16 cellular contexts compared by ENCODE assay signal in genomic region chr9:112033237-112034215, GRCh38.
A peak's percentile ranks its signal among the peaks of the same experiment; 100 is the strongest.
DNase-seq lines count a peak whose midpoint lies in the region; ATAC-seq, FAIRE-seq and TF ChIP-seq lines count a peak whose summit lies in the region.
"Had no signal": no experiment of that assay in that cellular context is flagged by ENCODE, and none has a peak within 500 bp of the region (broad histone marks: within the 10 kb centered on the region; RNA-seq: fewer than 3 reads in every experiment).

No MANE protein-coding gene starts in this region.

- H3K36me3 ChIP-seq in astrocyte (ENCODE audit: insufficient read depth, low read length) (no peaks in the 10 kb centered on the region), osteoblast (ENCODE audit: insufficient read depth, low read length) (no peaks in the 10 kb centered on the region)
- H3K36me3 ChIP-seq in CD8-positive, alpha-beta T cell (ENCODE audit: insufficient read depth, low read length): no peaks in the 10 kb centered on the region
- H3K36me3 ChIP-seq: sigmoid colon had no signal

- H3K27ac Mint-ChIP-seq in astrocyte (ENCODE audit: unreplicated experiment): no peak overlapping the region
- no peak overlapping the region for H3K27ac Mint-ChIP-seq in CD8-positive, alpha-beta T cell
- H3K27ac Mint-ChIP-seq: WTC11 had no signal

- H3K4me1 Mint-ChIP-seq in astrocyte (ENCODE audit: low read depth, unreplicated experiment): peaks cover 53% of the 10 kb centered on the region
- peaks cover 60% of the 10 kb centered on the region for H3K4me1 Mint-ChIP-seq in CD8-positive, alpha-beta T cell (ENCODE audit: low read depth)

- intact Hi-C loops in CD8-positive, alpha-beta T cell (cut with DNase I, micrococcal nuclease): loop anchor here in 1 of 2 experiments (10.0 kb wide), 1 partner anchor 109 kb away; no protein-coding TSS in a partner anchor

- peak overlapping the region; percentile 42 for H3K4me3 Mint-ChIP-seq in astrocyte (ENCODE audit: unreplicated experiment)
- no peak overlapping the region for H3K4me3 Mint-ChIP-seq in CD8-positive, alpha-beta T cell
- H3K4me3 Mint-ChIP-seq: WTC11 had no signal

- POLR2A ChIA-PET in CD8-positive, alpha-beta T cell (lab: Charles Lee): interaction anchor here (1.0 to 1.4 kb wide), 2 partner anchors 31 to 137 kb away, joined by 4 read pairs; partner anchors contain the start of gene UGCG

- no peaks in the 10 kb centered on the region for H4K20me1 ChIP-seq in astrocyte (ENCODE audit: insufficient read depth, low read length)
- H4K20me1 ChIP-seq in osteoblast (ENCODE audit: insufficient read depth, low read length): no peaks in the 10 kb centered on the region
- H4K20me1 ChIP-seq: BLaER1 had no signal

- H3K4me3 ChIP-seq in astrocyte (ENCODE audit: insufficient read depth, low read depth, low read length) (no peak overlapping the region), osteoblast (ENCODE audit: insufficient read depth, low read length) (no peak overlapping the region)
- no peak overlapping the region for H3K4me3 ChIP-seq in CD8-positive, alpha-beta T cell (ENCODE audit: low read depth, low read length)
- H3K4me3 ChIP-seq: BLaER1, sigmoid colon had no signal

- ATAC-seq in HG02938 (IDR thresholded peaks at IDR 0.05; ENCODE audit: unreplicated experiment): no peak
- ATAC-seq in CD8-positive, alpha-beta T cell: no peak
- ATAC-seq: left cardiac atrium, WTC11 had no signal

- TF ChIP-seq CTCF in astrocyte (IDR thresholded peaks at IDR 0.05; ENCODE audit: insufficient read depth, low read depth, low read length): no peak
- TF ChIP-seq CTCF in osteoblast (IDR thresholded peaks at IDR 0.05; ENCODE audit: extremely low read depth, low read depth, low read length): no peak
- no peak for TF ChIP-seq CTCF in CD8-positive, alpha-beta T cell (IDR thresholded peaks at IDR 0.05)

- peak overlapping the region; percentile 51 for H3K4me2 ChIP-seq in astrocyte (ENCODE audit: low read length)
- peak overlapping the region; percentile 8 for H3K4me2 ChIP-seq in osteoblast (ENCODE audit: insufficient read depth, low read length)
- H3K4me2 ChIP-seq: BLaER1 had no signal

- TF ChIP-seq POLR2A in GM12891 (IDR thresholded peaks at IDR 0.05; ENCODE audit: low read depth, low read length) (no peak; the same call in 1 of the 2 replicates), H54 (IDR thresholded peaks at IDR 0.05; ENCODE audit: low read depth, low read length) (no peak)

- peak overlapping the region; percentile 6 for H3K9ac ChIP-seq in astrocyte (ENCODE audit: low read length)
- H3K9ac ChIP-seq: BLaER1 had no signal

- H3K4me1 ChIP-seq in astrocyte (ENCODE audit: insufficient read depth, low read length): peaks cover 52% of the 10 kb centered on the region
- peaks cover 57% of the 10 kb centered on the region for H3K4me1 ChIP-seq in osteoblast (ENCODE audit: insufficient read depth, low read length)
- H3K4me1 ChIP-seq in CD8-positive, alpha-beta T cell (ENCODE audit: insufficient read depth, low read length): peaks cover 33% of the 10 kb centered on the region

- FAIRE-seq in GM12891 (lab: Jason Lieb, UNC): peak; percentile 69
- peak; percentile 20 for FAIRE-seq in H54 (lab: Jason Lieb, UNC)
- FAIRE-seq in astrocyte (lab: Jason Lieb, UNC): no peak
- FAIRE-seq: RCC 7860 had no signal

- no peaks in the 10 kb centered on the region for H3K36me3 Mint-ChIP-seq in astrocyte (ENCODE audit: low read depth, unreplicated experiment)
- no peaks in the 10 kb centered on the region for H3K36me3 Mint-ChIP-seq in CD8-positive, alpha-beta T cell
- H3K36me3 Mint-ChIP-seq: WTC11 had no signal

- CTCF ChIA-PET in CD8-positive, alpha-beta T cell (lab: Charles Lee): interaction anchor here (1.1 to 1.3 kb wide), 3 partner anchors 12 to 273 kb away, joined by 3 read pairs; no protein-coding TSS in a partner anchor

- DNase-seq in GM12891 (ENCODE audit: insufficient read length, low spot score) (no peak), H54 (ENCODE audit: insufficient read length, low spot score) (no peak), astrocyte (ENCODE audit: low read depth) (no peak), osteoblast (ENCODE audit: insufficient read length, low spot score, missing footprints) (no peak), NCI-H526 treated with DMSO at 0.1 percent for 48 hours (lab: John Stamatoyannopoulos, UW) (no peak)
- no peak for DNase-seq in CD8-positive, alpha-beta T cell
- DNase-seq: foreskin melanocyte, left cardiac atrium, NCI-H187, NCI-H524 treated with DMSO at 0.1 percent for 48 hours, sigmoid colon, T-helper 1 cell had no signal

- no peaks in the 10 kb centered on the region for H3K9me3 ChIP-seq in astrocyte (ENCODE audit: insufficient read depth, low read depth, low read length)
- H3K9me3 ChIP-seq in osteoblast (ENCODE audit: low read depth, low read length): no peaks in the 10 kb centered on the region
- H3K9me3 ChIP-seq in CD8-positive, alpha-beta T cell (ENCODE audit: low read length): no peaks in the 10 kb centered on the region
- H3K9me3 ChIP-seq: sigmoid colon had no signal

- H3K27ac ChIP-seq in astrocyte (ENCODE audit: low read depth, low read length) (peak overlapping the region; percentile 63), osteoblast (ENCODE audit: low read depth, low read length) (peak overlapping the region; percentile 87)
- no peak overlapping the region for H3K27ac ChIP-seq in CD8-positive, alpha-beta T cell (ENCODE audit: low read depth, low read length)
- H3K27ac ChIP-seq: BLaER1, sigmoid colon had no signal

- H2AFZ ChIP-seq in astrocyte (ENCODE audit: low read depth, low read length) (no peak overlapping the region), osteoblast (ENCODE audit: low read length) (no peak overlapping the region)

- no peaks in the 10 kb centered on the region for H3K27me3 Mint-ChIP-seq in astrocyte (ENCODE audit: low read depth, unreplicated experiment)
- H3K27me3 Mint-ChIP-seq in CD8-positive, alpha-beta T cell (ENCODE audit: low read depth): peaks cover 15% of the 10 kb centered on the region

- H3K79me2 ChIP-seq in astrocyte (ENCODE audit: insufficient read depth, low read length): no peaks in the 10 kb centered on the region
- peaks cover 3% of the 10 kb centered on the region for H3K79me2 ChIP-seq in osteoblast (ENCODE audit: insufficient read depth, low read length)

- H3K27me3 ChIP-seq in astrocyte (ENCODE audit: insufficient read depth, low read length) (no peaks in the 10 kb centered on the region), osteoblast (ENCODE audit: insufficient read depth, low read length) (no peaks in the 10 kb centered on the region)
- no peaks in the 10 kb centered on the region for H3K27me3 ChIP-seq in CD8-positive, alpha-beta T cell (ENCODE audit: insufficient read depth, low read length)
- H3K27me3 ChIP-seq: BLaER1, sigmoid colon had no signal

- no peaks in the 10 kb centered on the region for H3K9me3 Mint-ChIP-seq in astrocyte (ENCODE audit: unreplicated experiment)
- no peaks in the 10 kb centered on the region for H3K9me3 Mint-ChIP-seq in CD8-positive, alpha-beta T cell
- H3K9me3 Mint-ChIP-seq: WTC11 had no signal

TF ChIP-seq in GM12891, 5 proteins besides CTCF, POLR2A, EP300 and RAD21:
- TF ChIP-seq POU2F2 (IDR thresholded peaks at IDR 0.05; ENCODE audit: low read depth, low read length) (peak; percentile 37; the same call in 1 of the 2 replicates), POLR2AphosphoS5 (IDR thresholded peaks at IDR 0.05; ENCODE audit: low read depth, low read length) (peak; percentile 75; the same call in 1 of the 2 replicates), TAF1 (IDR thresholded peaks at IDR 0.05; ENCODE audit: low read depth, low read length) (no peak), SPI1 (IDR thresholded peaks at IDR 0.05; ENCODE audit: low read depth, low read length) (peak; percentile 50), PAX5 (IDR thresholded peaks at IDR 0.05; ENCODE audit: insufficient read depth, low read length, severe bottlenecking) (no peak)
